Comparison of ENCODE assay signal across 9 cellular contexts in the genomic region with DNA sequence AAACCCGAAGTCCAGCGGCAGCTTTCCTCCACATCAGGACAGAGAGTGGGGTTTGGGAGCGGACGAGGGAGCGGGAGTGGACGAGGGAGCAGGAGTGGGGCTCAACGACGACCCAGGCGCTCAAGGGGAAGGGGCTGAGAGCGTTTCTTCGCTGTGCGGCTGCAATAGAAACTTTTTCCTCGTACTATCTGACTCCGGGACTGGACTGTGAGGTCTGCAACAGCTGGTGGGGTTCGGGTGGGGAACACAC. TPM values are rescaled to one million over a fixed set of nuclear protein-coding genes. Genes with fewer than 3 reads are reported as not detected.
DNase-seq lines count a peak whose midpoint lies in the region; ATAC-seq and TF ChIP-seq lines count a peak whose summit lies in the region.
"Had no signal": no experiment of that assay in that cellular context is flagged by ENCODE, and none has a peak within 500 bp of the region (broad histone marks: within the 10 kb centered on the region; RNA-seq: fewer than 3 reads in every experiment).

No MANE protein-coding gene starts in this region.

- H3K9ac ChIP-seq in MM.1S (ENCODE audit: low read length), result no peak overlapping the region

- 34 to 54% methylated on average over 11 to 14 of the region's 15 CpGs for WGBS in lower leg skin, 2 donors

- H3K27ac ChIP-seq in MM.1S (ENCODE audit: low read length), result no peak overlapping the region

- CTCF ChIA-PET in activated CD8-positive, alpha-beta memory T cell treated with anti-CD3 and anti-CD28 coated beads, Interleukin-2, amount 10 ng/mL, durations not matched to agents 7 days and 5 days (lab: Charles Lee), result no interaction called here

- H3K36me3 ChIP-seq in MM.1S (replicated peaks; ENCODE audit: insufficient read depth, low read length), result no peaks in the 10 kb centered on the region

- no peaks in the 10 kb centered on the region for H3K9me2 ChIP-seq in MM.1S (replicated peaks; ENCODE audit: insufficient read depth, low read length)

- peaks cover 5% of the 10 kb centered on the region for H3K36me3 Mint-ChIP-seq in central memory CD8-positive, alpha-beta T cell (ENCODE audit: insufficient read depth)
- H3K36me3 Mint-ChIP-seq in stimulated activated effector memory CD8-positive, alpha-beta T cell treated with anti-CD3 and anti-CD28 coated beads, Interleukin-12 subunit alpha, Interleukin-12 subunit beta, amount 100 ng/mL, for 72 hours, result no peaks in the 10 kb centered on the region
- no peaks in the 10 kb centered on the region for H3K36me3 Mint-ChIP-seq in activated CD8-positive, alpha-beta memory T cell treated with anti-CD3 and anti-CD28 coated beads, Interleukin-2, amount 10 ng/mL, durations not matched to agents 7 days and 5 days

- no peaks in the 10 kb centered on the region for H4K20me1 ChIP-seq in MM.1S (ENCODE audit: insufficient read depth, low read length)

- TF ChIP-seq CTCF in MM.1S (IDR thresholded peaks at IDR 0.05; ENCODE audit: low read length) (no peak), lower leg skin (IDR thresholded peaks at IDR 0.05) (no peak)

- H3K9me3 Mint-ChIP-seq in central memory CD8-positive, alpha-beta T cell, result no peaks in the 10 kb centered on the region
- H3K9me3 Mint-ChIP-seq in stimulated activated effector memory CD8-positive, alpha-beta T cell treated with anti-CD3 and anti-CD28 coated beads, Interleukin-12 subunit alpha, Interleukin-12 subunit beta, amount 100 ng/mL, for 72 hours, result no peaks in the 10 kb centered on the region
- H3K9me3 Mint-ChIP-seq in activated CD8-positive, alpha-beta memory T cell treated with anti-CD3 and anti-CD28 coated beads, Interleukin-2, amount 10 ng/mL, durations not matched to agents 7 days and 5 days (ENCODE audit: low read depth), result no peaks in the 10 kb centered on the region

- intact Hi-C loops in lower leg skin (cut with DNase I; ENCODE audit: low total_unique reads), result no loop called here

- peaks cover 89% of the 10 kb centered on the region for H3K27me3 Mint-ChIP-seq in central memory CD8-positive, alpha-beta T cell
- H3K27me3 Mint-ChIP-seq in activated CD8-positive, alpha-beta memory T cell treated with anti-CD3 and anti-CD28 coated beads, Interleukin-2, amount 10 ng/mL, durations not matched to agents 7 days and 5 days, result peaks cover 80% of the 10 kb centered on the region

- TF ChIP-seq POLR2A in lower leg skin (IDR thresholded peaks at IDR 0.05), result no peak

- no peaks in the 10 kb centered on the region for H3K27me3 ChIP-seq in MM.1S (replicated peaks; ENCODE audit: insufficient read depth, low read length)

- no peak overlapping the region for H3K4me3 ChIP-seq in MM.1S (ENCODE audit: low read length)
- peak overlapping the region; percentile 51 for H3K4me3 ChIP-seq in lower leg skin (ENCODE audit: low read depth, poor library complexity, severe bottlenecking)

- H2AFZ ChIP-seq in MM.1S (ENCODE audit: low read length), result peak overlapping the region; percentile 78

- peaks cover 5% of the 10 kb centered on the region for H3K4me1 Mint-ChIP-seq in central memory CD8-positive, alpha-beta T cell
- peaks cover 6% of the 10 kb centered on the region for H3K4me1 Mint-ChIP-seq in stimulated activated effector memory CD8-positive, alpha-beta T cell treated with anti-CD3 and anti-CD28 coated beads, Interleukin-12 subunit alpha, Interleukin-12 subunit beta, amount 100 ng/mL, for 72 hours
- peaks cover 16% of the 10 kb centered on the region for H3K4me1 Mint-ChIP-seq in activated CD8-positive, alpha-beta memory T cell treated with anti-CD3 and anti-CD28 coated beads, Interleukin-2, amount 10 ng/mL, durations not matched to agents 7 days and 5 days

- no peaks in the 10 kb centered on the region for H3F3A ChIP-seq in MM.1S (ENCODE audit: insufficient read depth, low read length)

- peak overlapping the region; percentile 62 for H3K4me3 Mint-ChIP-seq in central memory CD8-positive, alpha-beta T cell
- H3K4me3 Mint-ChIP-seq in stimulated activated effector memory CD8-positive, alpha-beta T cell treated with anti-CD3 and anti-CD28 coated beads, Interleukin-12 subunit alpha, Interleukin-12 subunit beta, amount 100 ng/mL, for 72 hours, result peak overlapping the region; percentile 55
- no peak overlapping the region for H3K4me3 Mint-ChIP-seq in activated CD8-positive, alpha-beta memory T cell treated with anti-CD3 and anti-CD28 coated beads, Interleukin-2, amount 10 ng/mL, durations not matched to agents 7 days and 5 days

- H3K27ac Mint-ChIP-seq in central memory CD8-positive, alpha-beta T cell (ENCODE audit: low read depth), result no peak overlapping the region
- H3K27ac Mint-ChIP-seq in stimulated activated effector memory CD8-positive, alpha-beta T cell treated with anti-CD3 and anti-CD28 coated beads, Interleukin-12 subunit alpha, Interleukin-12 subunit beta, amount 100 ng/mL, for 72 hours, result no peak overlapping the region
- no peak overlapping the region for H3K27ac Mint-ChIP-seq in activated CD8-positive, alpha-beta memory T cell treated with anti-CD3 and anti-CD28 coated beads, Interleukin-2, amount 10 ng/mL, durations not matched to agents 7 days and 5 days

- H3K9me3 ChIP-seq in MM.1S (replicated peaks; ENCODE audit: insufficient read depth, low read length), result no peaks in the 10 kb centered on the region

- peak overlapping the region; percentile 97 for H3K4me2 ChIP-seq in MM.1S (ENCODE audit: low read depth, low read length)

- no peak for ATAC-seq in central memory CD8-positive, alpha-beta T cell (replicated peaks; ENCODE audit: extremely low read depth, poor library complexity, severe bottlenecking)
- ATAC-seq in stimulated activated effector memory CD8-positive, alpha-beta T cell treated with anti-CD3 and anti-CD28 coated beads, Interleukin-12 subunit alpha, Interleukin-12 subunit beta, amount 100 ng/mL, for 72 hours, result no peak
- no peak for ATAC-seq in activated CD8-positive, alpha-beta memory T cell treated with anti-CD3 and anti-CD28 coated beads, Interleukin-2, amount 10 ng/mL, durations not matched to agents 7 days and 5 days

- 0 out of 2 replicates have a peak, but pooled peaks cover 3% of the 10 kb centered on the region for H3K4me1 ChIP-seq in MM.1S (ENCODE audit: low read length)

- no peaks in the 10 kb centered on the region for H3K79me2 ChIP-seq in MM.1S (ENCODE audit: low read length)

- DNase-seq in MM.1S, result no peak
- no peak for DNase-seq in central memory CD8-positive, alpha-beta T cell (ENCODE audit: low spot score in 2 of 2)
- no peak for DNase-seq in lower leg skin (ENCODE audit: low spot score in 2 of 2)
- no peak for DNase-seq in stimulated activated effector memory CD8-positive, alpha-beta T cell treated with anti-CD3 and anti-CD28 coated beads, Interleukin-12 subunit alpha, Interleukin-12 subunit beta, amount 100 ng/mL, for 72 hours (ENCODE audit: low spot score in 2 of 2)
- no peak for DNase-seq in HCEC 1CT
- DNase-seq in COLO668 (lab: John Stamatoyannopoulos, UW; ENCODE audit: unreplicated experiment), result no peak
- no peak for DNase-seq in cortex of kidney (lab: John Stamatoyannopoulos, UW)
- no peak for DNase-seq in activated CD8-positive, alpha-beta memory T cell treated with anti-CD3 and anti-CD28 coated beads, Interleukin-2, amount 10 ng/mL, durations not matched to agents 7 days and 5 days

RNA-seq across cellular contexts. Expression of a gene that starts 1.4 kb away (rescaled TPM):
- 1 to 10 TPM; 2.6 to 5.8 (median 4.3) TPM for total RNA-seq in lower leg skin
- not detected for total RNA-seq in activated CD8-positive, alpha-beta memory T cell treated with anti-CD3 and anti-CD28 coated beads, Interleukin-2, amount 10 ng/mL, durations not matched to agents 7 days and 5 days
- total RNA-seq: glomerular endothelial cell had no signal
